ENCODE assay signal across 1 cellular context in the genomic region with DNA sequence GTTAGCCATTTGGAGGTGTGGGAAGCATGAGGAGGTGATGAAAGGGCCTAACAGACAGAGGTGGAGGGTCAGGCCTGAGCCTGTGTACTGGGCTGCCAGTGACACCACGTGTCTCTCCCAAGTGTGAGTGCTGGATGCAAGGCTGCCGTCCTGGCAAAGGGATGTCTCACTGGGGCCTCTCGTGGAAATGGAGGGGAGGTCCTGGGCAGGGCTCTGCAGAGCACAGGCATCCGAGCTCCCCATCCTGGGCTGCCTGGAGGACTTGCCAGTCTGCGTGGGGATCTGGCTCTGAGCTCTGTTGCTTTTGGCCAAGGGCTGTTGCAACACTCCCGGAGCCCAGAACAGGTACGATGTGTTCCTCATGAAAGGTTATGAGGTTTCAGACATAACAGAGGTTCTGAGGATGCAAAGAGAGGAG.
TF ChIP-seq lines count a peak whose summit lies in the region.

No MANE protein-coding gene starts in this region.

TF ChIP-seq in GM23338, 12 proteins besides CTCF, POLR2A, EP300 and RAD21 (continued from another document):
- TF ChIP-seq, protein P1, sequence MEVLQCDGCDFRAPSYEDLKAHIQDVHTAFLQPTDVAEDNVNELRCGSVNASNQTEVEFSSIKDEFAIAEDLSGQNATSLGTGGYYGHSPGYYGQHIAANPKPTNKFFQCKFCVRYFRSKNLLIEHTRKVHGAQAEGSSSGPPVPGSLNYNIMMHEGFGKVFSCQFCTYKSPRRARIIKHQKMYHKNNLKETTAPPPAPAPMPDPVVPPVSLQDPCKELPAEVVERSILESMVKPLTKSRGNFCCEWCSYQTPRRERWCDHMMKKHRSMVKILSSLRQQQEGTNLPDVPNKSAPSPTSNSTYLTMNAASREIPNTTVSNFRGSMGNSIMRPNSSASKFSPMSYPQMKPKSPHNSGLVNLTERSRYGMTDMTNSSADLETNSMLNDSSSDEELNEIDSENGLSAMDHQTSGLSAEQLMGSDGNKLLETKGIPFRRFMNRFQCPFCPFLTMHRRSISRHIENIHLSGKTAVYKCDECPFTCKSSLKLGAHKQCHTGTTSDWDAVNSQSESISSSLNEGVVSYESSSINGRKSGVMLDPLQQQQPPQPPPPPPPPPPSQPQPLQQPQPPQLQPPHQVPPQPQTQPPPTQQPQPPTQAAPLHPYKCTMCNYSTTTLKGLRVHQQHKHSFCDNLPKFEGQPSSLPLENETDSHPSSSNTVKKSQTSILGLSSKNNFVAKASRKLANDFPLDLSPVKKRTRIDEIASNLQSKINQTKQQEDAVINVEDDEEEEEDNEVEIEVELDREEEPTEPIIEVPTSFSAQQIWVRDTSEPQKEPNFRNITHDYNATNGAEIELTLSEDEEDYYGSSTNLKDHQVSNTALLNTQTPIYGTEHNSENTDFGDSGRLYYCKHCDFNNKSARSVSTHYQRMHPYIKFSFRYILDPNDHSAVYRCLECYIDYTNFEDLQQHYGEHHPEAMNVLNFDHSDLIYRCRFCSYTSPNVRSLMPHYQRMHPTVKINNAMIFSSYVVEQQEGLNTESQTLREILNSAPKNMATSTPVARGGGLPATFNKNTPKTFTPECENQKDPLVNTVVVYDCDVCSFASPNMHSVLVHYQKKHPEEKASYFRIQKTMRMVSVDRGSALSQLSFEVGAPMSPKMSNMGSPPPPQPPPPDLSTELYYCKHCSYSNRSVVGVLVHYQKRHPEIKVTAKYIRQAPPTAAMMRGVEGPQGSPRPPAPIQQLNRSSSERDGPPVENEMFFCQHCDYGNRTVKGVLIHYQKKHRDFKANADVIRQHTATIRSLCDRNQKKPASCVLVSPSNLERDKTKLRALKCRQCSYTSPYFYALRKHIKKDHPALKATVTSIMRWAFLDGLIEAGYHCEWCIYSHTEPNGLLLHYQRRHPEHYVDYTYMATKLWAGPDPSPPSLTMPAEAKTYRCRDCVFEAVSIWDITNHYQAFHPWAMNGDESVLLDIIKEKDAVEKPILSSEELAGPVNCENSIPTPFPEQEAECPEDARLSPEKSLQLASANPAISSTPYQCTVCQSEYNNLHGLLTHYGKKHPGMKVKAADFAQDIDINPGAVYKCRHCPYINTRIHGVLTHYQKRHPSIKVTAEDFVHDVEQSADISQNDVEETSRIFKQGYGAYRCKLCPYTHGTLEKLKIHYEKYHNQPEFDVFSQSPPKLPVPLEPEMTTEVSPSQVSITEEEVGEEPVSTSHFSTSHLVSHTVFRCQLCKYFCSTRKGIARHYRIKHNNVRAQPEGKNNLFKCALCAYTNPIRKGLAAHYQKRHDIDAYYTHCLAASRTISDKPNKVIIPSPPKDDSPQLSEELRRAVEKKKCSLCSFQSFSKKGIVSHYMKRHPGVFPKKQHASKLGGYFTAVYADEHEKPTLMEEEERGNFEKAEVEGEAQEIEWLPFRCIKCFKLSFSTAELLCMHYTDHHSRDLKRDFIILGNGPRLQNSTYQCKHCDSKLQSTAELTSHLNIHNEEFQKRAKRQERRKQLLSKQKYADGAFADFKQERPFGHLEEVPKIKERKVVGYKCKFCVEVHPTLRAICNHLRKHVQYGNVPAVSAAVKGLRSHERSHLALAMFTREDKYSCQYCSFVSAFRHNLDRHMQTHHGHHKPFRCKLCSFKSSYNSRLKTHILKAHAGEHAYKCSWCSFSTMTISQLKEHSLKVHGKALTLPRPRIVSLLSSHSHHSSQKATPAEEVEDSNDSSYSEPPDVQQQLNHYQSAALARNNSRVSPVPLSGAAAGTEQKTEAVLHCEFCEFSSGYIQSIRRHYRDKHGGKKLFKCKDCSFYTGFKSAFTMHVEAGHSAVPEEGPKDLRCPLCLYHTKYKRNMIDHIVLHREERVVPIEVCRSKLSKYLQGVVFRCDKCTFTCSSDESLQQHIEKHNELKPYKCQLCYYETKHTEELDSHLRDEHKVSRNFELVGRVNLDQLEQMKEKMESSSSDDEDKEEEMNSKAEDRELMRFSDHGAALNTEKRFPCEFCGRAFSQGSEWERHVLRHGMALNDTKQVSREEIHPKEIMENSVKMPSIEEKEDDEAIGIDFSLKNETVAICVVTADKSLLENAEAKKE (CRISPR knock-in tag; IDR thresholded peaks at IDR 0.05): no peak
- TF ChIP-seq ZNF331 (CRISPR knock-in tag; IDR thresholded peaks at IDR 0.05; ENCODE audit: low read depth): no peak
